Comparison of ENCODE assay signal across 10 cellular contexts in the genomic region with DNA sequence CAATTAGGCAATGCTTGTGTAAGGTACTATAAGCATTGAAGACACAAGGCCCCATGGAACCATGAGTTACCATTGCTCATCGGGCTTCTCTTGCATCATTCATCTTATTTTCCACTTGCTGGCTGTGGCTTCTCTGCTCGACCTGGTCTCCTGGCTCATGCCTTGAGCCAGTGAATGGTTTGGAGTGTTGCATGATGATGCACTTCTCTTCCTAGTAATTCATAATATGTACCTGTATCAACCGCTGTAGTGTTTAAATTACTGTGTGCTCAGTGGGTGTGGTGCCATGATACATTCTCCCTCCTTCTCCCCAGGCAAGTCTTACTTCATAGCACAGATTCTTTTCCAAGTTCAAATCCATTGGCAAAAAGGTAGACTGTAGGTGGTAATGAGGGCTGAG.
"Had no signal": no experiment of that assay in that cellular context is flagged by ENCODE, and none has a peak within 500 bp of the region (broad histone marks: within the 10 kb centered on the region; RNA-seq: fewer than 3 reads in every experiment).

No MANE protein-coding gene starts in this region.

- DNase-seq: activated CD4-positive, alpha-beta memory T cell treated with anti-CD3 and anti-CD28 coated beads, Interleukin-2, amount 10 ng/mL, durations not matched to agents 7 days and 5 days; activated naive CD4-positive, alpha-beta T cell treated with Interleukin-2 at 50 U/mL for 16 hours; caudate nucleus; cortex of kidney; effector CD8-positive, alpha-beta T cell; glutamatergic neuron; immature natural killer cell; naive thymus-derived CD4-positive, alpha-beta T cell; small intestine; upper lobe of left lung had no signal

- FAIRE-seq: small intestine had no signal

- H3K27ac ChIP-seq: upper lobe of left lung had no signal

- H3K36me3 ChIP-seq: upper lobe of left lung had no signal

- H3K9me3 ChIP-seq: upper lobe of left lung had no signal

- H3K4me1 ChIP-seq: upper lobe of left lung had no signal

- H3K4me3 ChIP-seq: upper lobe of left lung had no signal

- H3K27me3 ChIP-seq: upper lobe of left lung had no signal
